Comparison of ENCODE assay signal across 10 cellular contexts in the genomic region with DNA sequence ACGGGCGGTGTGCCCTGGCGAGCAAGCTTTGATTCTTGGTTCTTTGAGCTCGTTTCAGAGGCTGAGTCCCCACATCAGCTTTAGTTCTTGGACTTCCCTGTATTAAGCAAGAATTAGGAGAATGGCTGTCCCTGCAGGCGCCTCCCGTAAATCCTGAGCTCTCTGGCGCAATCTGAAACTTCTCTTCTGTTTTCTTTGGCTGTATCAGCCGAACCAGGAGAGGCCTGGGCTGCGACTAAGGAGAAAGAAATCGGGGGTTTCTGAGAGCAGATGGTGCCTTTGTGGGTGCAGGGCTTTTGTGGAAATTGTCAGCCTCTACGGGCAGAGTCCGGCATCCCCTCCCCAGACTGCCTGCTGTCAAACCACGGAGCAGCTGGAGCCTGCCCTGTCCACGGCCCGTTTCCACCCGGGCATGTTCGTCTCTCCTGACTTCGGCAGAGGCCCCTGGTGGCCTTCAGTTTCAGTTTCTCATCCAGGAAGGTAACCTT. TPM values are rescaled to one million over a fixed set of nuclear protein-coding genes. Genes with fewer than 3 reads are reported as not detected.
DNase-seq lines count a peak whose midpoint lies in the region; ATAC-seq and TF ChIP-seq lines count a peak whose summit lies in the region.
"Had no signal": no experiment of that assay in that cellular context is flagged by ENCODE, and none has a peak within 500 bp of the region (broad histone marks: within the 10 kb centered on the region; RNA-seq: fewer than 3 reads in every experiment).

No MANE protein-coding gene starts in this region.

- TF ChIP-seq CTCF in AG04450 (IDR thresholded peaks at IDR 0.05; ENCODE audit: low read depth, low read length) (no peak), ascending aorta (IDR thresholded peaks at IDR 0.05) (no peak), fibroblast of villous mesenchyme (IDR thresholded peaks at IDR 0.05; ENCODE audit: insufficient read depth, low read depth, low read length) (no peak), ovary (IDR thresholded peaks at IDR 0.05) (peak in 1 of 3 donors; percentile 19)

- peak overlapping the region; percentile 65 for H3K27ac ChIP-seq in AG04450 (ENCODE audit: low read depth, low read length)
- H3K27ac ChIP-seq in ascending aorta: peak overlapping the region; percentile 71 to 81
- peak overlapping the region; percentile 67 to 68 for H3K27ac ChIP-seq in ovary

- DNase-seq in AG04450 (ENCODE audit: low read depth, low spot score): no peak
- peak in 1 of 2 donors; percentile 78 for DNase-seq in ascending aorta (ENCODE audit: low spot score in 2 of 2)
- peak; percentile 86 for DNase-seq in fibroblast of villous mesenchyme (ENCODE audit: low read depth)
- DNase-seq in ovary: peak in 3 of 5 donors; percentile 49 to 68 (median 50)
- DNase-seq in dermis blood vessel endothelial cell: no peak
- DNase-seq: effector CD8-positive, alpha-beta T cell; NCI-H2029 treated with DMSO at 0.1 percent for 48 hours had no signal

- peaks cover 45 to 68% of the 10 kb centered on the region in 2 donors for H3K36me3 ChIP-seq in ascending aorta
- no peaks in the 10 kb centered on the region for H3K36me3 ChIP-seq in ovary

- no peaks in the 10 kb centered on the region for H3K27me3 ChIP-seq in AG04450 (ENCODE audit: control insufficient read depth, insufficient read depth, low read length)
- no peaks in the 10 kb centered on the region for H3K27me3 ChIP-seq in ascending aorta
- H3K27me3 ChIP-seq in ovary: no peaks in the 10 kb centered on the region

- TF ChIP-seq POLR2A in ovary (IDR thresholded peaks at IDR 0.05): no peak

- H3K4me1 ChIP-seq in ascending aorta: peaks cover 9 to 15% of the 10 kb centered on the region in 2 donors
- peaks cover 8% of the 10 kb centered on the region for H3K4me1 ChIP-seq in ovary (ENCODE audit: insufficient read depth)

- POLR2A ChIA-PET in AG04450 (lab: Yijun Ruan, JAX): interaction anchor here (0.8 kb wide), 1 partner anchor 12 kb away, joined by 3 read pairs; no protein-coding TSS in a partner anchor

- TF ChIP-seq EP300 in ovary (IDR thresholded peaks at IDR 0.05): no peak

- CTCF ChIA-PET in AG04450 (lab: Charles Lee): interaction anchor here (0.7 kb wide), 2 partner anchors 12 to 396 kb away, joined by 3 to 4 read pairs; no protein-coding TSS in a partner anchor

- 11 to 25% (median 14%) methylated on average over 18 of the region's 18 CpGs for WGBS in ovary, 3 donors

- ATAC-seq in HG03342 (IDR thresholded peaks at IDR 0.05; ENCODE audit: unreplicated experiment): no peak
- no peak for ATAC-seq in GM21515 (IDR thresholded peaks at IDR 0.05; ENCODE audit: unreplicated experiment)
- no peak for ATAC-seq in GM18870 (IDR thresholded peaks at IDR 0.05; ENCODE audit: unreplicated experiment)

- H3K9me3 ChIP-seq in AG04450 (ENCODE audit: control insufficient read depth, insufficient read depth, low read length) (peaks cover 14% of the 10 kb centered on the region), ascending aorta (no peaks in the 10 kb centered on the region), ovary (no peaks in the 10 kb centered on the region)

- intact Hi-C loops in ascending aorta (cut with DNase I) (loop anchor here (1.0 kb wide), 3 partner anchors 17 to 30 kb away; no protein-coding TSS in a partner anchor), ovary (cut with DNase I) (no loop called here)

- H3K4me3 ChIP-seq in AG04450 (ENCODE audit: low read depth, low read length) (no peak overlapping the region), ascending aorta (peak overlapping the region; percentile 11 to 56), fibroblast of villous mesenchyme (ENCODE audit: low read depth, low read length) (no peak overlapping the region), ovary (peak overlapping the region; percentile 15)

RNA-seq across cellular contexts. Expression of a gene that starts 17.9 kb away (rescaled TPM):
- polyA plus RNA-seq in AG04450 (2011; rRNA removed) (54.3 and 62.0 TPM in 2 replicates), ovary (10 to 100 TPM; 36.5 to 81.8 TPM)
- polyA minus RNA-seq in AG04450 (2011; rRNA and poly(A)+ RNA removed): 29.1 and 31.3 TPM in 2 replicates
- total RNA-seq in ascending aorta (8.7 TPM), fibroblast of villous mesenchyme (12.6 and 16.0 TPM in 2 replicates), ovary (10 to 100 TPM in 6 of 7 donors, 1 to 10 TPM in 1; 7.2 to 58.2 (median 37.4) TPM), dermis blood vessel endothelial cell (6.3 and 8.5 TPM in 2 replicates)

RNA-seq across cellular contexts. Expression of a gene that starts 31.2 kb away (rescaled TPM):
- polyA plus RNA-seq in AG04450 (2011; rRNA removed) (8.2 and 10.6 TPM in 2 replicates), ovary (10 to 100 TPM; 11.9 to 12.2 TPM)
- 8.5 and 12.2 TPM in 2 replicates for polyA minus RNA-seq in AG04450 (2011; rRNA and poly(A)+ RNA removed)
- total RNA-seq in ascending aorta (52.0 TPM), fibroblast of villous mesenchyme (16.8 and 17.7 TPM in 2 replicates), ovary (10 to 100 TPM in 6 of 7 donors, 1 to 10 TPM in 1; 8.5 to 29.3 (median 25.2) TPM), dermis blood vessel endothelial cell (18.4 and 22.7 TPM in 2 replicates)

RNA-seq across cellular contexts. Expression of a gene that starts 39.2 kb away (rescaled TPM):
- 129 and 142 TPM in 2 replicates for polyA plus RNA-seq in AG04450 (2011; rRNA removed)
- 163 and 204 TPM in 2 replicates for polyA minus RNA-seq in AG04450 (2011; rRNA and poly(A)+ RNA removed)
- total RNA-seq in ascending aorta: 102 TPM
- 88.1 and 88.3 TPM in 2 replicates for total RNA-seq in fibroblast of villous mesenchyme
- total RNA-seq in ovary: 100 to 1,000 TPM in 3 of 7 donors, 10 to 100 TPM in 4; 21.6 to 125 (median 93.3) TPM
- 10 to 100 TPM; 19.9 to 36.0 TPM for polyA plus RNA-seq in ovary
- 47.0 and 87.4 TPM in 2 replicates for total RNA-seq in dermis blood vessel endothelial cell

Comparison
In these comparisons a context has a peak if more than half of its experiments do, and no peak if none do; other contexts are left out.
1. DNase-seq: peak in fibroblast of villous mesenchyme (single experiment) and ovary (3 of 5); none in AG04450 (single experiment) and dermis blood vessel endothelial cell (single experiment).
2. H3K4me3 ChIP-seq: peak in ascending aorta (2 of 2) and ovary (single experiment); none in AG04450 (single experiment) and fibroblast of villous mesenchyme (single experiment).
3. Peak in every context shown above with its lines, with median percentiles within 50 percentile points of each other: H3K27ac ChIP-seq.